Comparison of ENCODE assay signal across 10 cellular contexts in genomic region chr17:47224971-47225370, GRCh38. TPM values are rescaled to one million over a fixed set of nuclear protein-coding genes. Genes with fewer than 3 reads are reported as not detected.
A peak's percentile ranks its signal among the peaks of the same experiment; 100 is the strongest.
DNase-seq lines count a peak whose midpoint lies in the region; ATAC-seq and TF ChIP-seq lines count a peak whose summit lies in the region.
"Had no signal": no experiment of that assay in that cellular context is flagged by ENCODE, and none has a peak within 500 bp of the region (broad histone marks: within the 10 kb centered on the region; RNA-seq: fewer than 3 reads in every experiment).

No MANE protein-coding gene starts in this region.

- H3K27ac ChIP-seq in dorsolateral prefrontal cortex (peak overlapping the region in 47 of 59 donors; percentile 9 to 85 (median 68)), mucosa of rectum (ENCODE audit: low read depth in 2 of 2, low read length in 2 of 2) (peak overlapping the region; percentile 59 to 61), thoracic aorta (peak overlapping the region; percentile 91 to 98)

- H3K4me3 ChIP-seq in dorsolateral prefrontal cortex (no peak overlapping the region), mucosa of rectum (ENCODE audit: low read length in 2 of 2) (no peak overlapping the region), thoracic aorta (no peak overlapping the region)

- no peak overlapping the region for H3K9ac ChIP-seq in mucosa of rectum (ENCODE audit: low read depth in 1 of 2, low read length in 2 of 2)

- DNase-seq in OCI-M1 (lab: John Stamatoyannopoulos, UW), result peak; percentile 54
- DNase-seq in dorsolateral prefrontal cortex, result no peak
- no peak for DNase-seq in thoracic aorta (ENCODE audit: low spot score)
- DNase-seq in NCI-H446 (lab: John Stamatoyannopoulos, UW), result no peak
- no peak for DNase-seq in activated naive CD4-positive, alpha-beta T cell treated with anti-CD3 and anti-CD28 coated beads, Interleukin-2, amount 50 U/mL, for 16 hours
- no peak for DNase-seq in activated naive CD4-positive, alpha-beta T cell (lab: John Stamatoyannopoulos, UW)
- DNase-seq in hypothalamus (lab: John Stamatoyannopoulos, UW), result no peak
- DNase-seq: NCI-H187 had no signal

- H3K36me3 ChIP-seq in mucosa of rectum (ENCODE audit: control insufficient read depth in 2 of 2, insufficient read depth in 2 of 2, low read length in 2 of 2) (no peaks in the 10 kb centered on the region), thoracic aorta (no peaks in the 10 kb centered on the region)

- H3K4me1 ChIP-seq in mucosa of rectum (ENCODE audit: control insufficient read depth in 2 of 2, insufficient read depth in 2 of 2, low read length in 2 of 2) (peaks cover 21 to 23% of the 10 kb centered on the region in 2 donors), thoracic aorta (ENCODE audit: control insufficient read depth in 1 of 2, low read depth in 2 of 2) (peaks cover 36 to 53% of the 10 kb centered on the region in 2 donors)

- no peak for ATAC-seq in thoracic aorta (ENCODE audit: insufficient number of reproducible peaks, low FRiP score, low read depth)

- intact Hi-C loops in dorsolateral prefrontal cortex (cut with DNase I), result loop anchor here in 1 of 2 donors (5.0 kb wide), 1 partner anchor 92 kb away; no protein-coding TSS in a partner anchor

- TF ChIP-seq CTCF in dorsolateral prefrontal cortex (IDR thresholded peaks at IDR 0.05 in 54 of 56, conservative IDR thresholded peaks at IDR 0.05 in 2 of 56; ENCODE audit: low read depth in 1 of 56, partially characterized antibody in 56 of 56), result no peak
- no peak for TF ChIP-seq CTCF in thoracic aorta (IDR thresholded peaks at IDR 0.05)

- H3K9me3 ChIP-seq in mucosa of rectum (ENCODE audit: control insufficient read depth in 2 of 2, low read length in 2 of 2) (no peaks in the 10 kb centered on the region), thoracic aorta (no peaks in the 10 kb centered on the region)

- H3K27me3 ChIP-seq in dorsolateral prefrontal cortex (peaks cover 0 to 9% (median 0%) of the 10 kb centered on the region in 45 donors), mucosa of rectum (ENCODE audit: control insufficient read depth in 2 of 2, insufficient read depth in 2 of 2, low read length in 2 of 2) (no peaks in the 10 kb centered on the region), thoracic aorta (replicated peaks; ENCODE audit: insufficient read depth) (no peaks in the 10 kb centered on the region)

RNA-seq across cellular contexts. Expression of gene MYL4, which starts 15.8 kb away (rescaled TPM):
- 1 to 10 TPM in 4 of 120 experiments, under 1 TPM in 6, not detected in 110; 0.56 to 1.5 (median 0.97) TPM for total RNA-seq in dorsolateral prefrontal cortex
- total RNA-seq in thoracic aorta, result not detected
- total RNA-seq: left lobe of liver had no signal

RNA-seq across cellular contexts. Expression of gene ITGB3, which starts 28.7 kb away (rescaled TPM):
- 1 to 10 TPM in 91 of 120 experiments, under 1 TPM in 29; 0.16 to 6.6 (median 1.6) TPM for total RNA-seq in dorsolateral prefrontal cortex
- 100 to 1,000 TPM in 1 of 2 donors, 10 to 100 TPM in 1; 68.1 to 197 TPM for total RNA-seq in thoracic aorta

RNA-seq across cellular contexts. Expression of gene CDC27, which starts 35.9 kb away (rescaled TPM):
- 100 to 1,000 TPM in 101 of 120 experiments, 10 to 100 TPM in 19; 73.6 to 163 (median 117) TPM for total RNA-seq in dorsolateral prefrontal cortex
- 10 to 100 TPM; 66.0 to 69.2 TPM for total RNA-seq in thoracic aorta

Comparison
In these comparisons a context has a peak if more than half of its experiments do, and no peak if none do; other contexts are left out.
1. RNA of gene ITGB3, which starts 28.7 kb away (total RNA-seq): 68.1 to 197 TPM in thoracic aorta; 0.16 to 6.6 TPM in dorsolateral prefrontal cortex; every median in the first group is over 4 times any median in the second.
2. Peak in every context shown above with its lines, with median percentiles within 50 percentile points of each other: H3K27ac ChIP-seq.